23 cellular contexts compared by ENCODE assay signal in genomic region chr10:106392781-106393180, GRCh38.
"Had no signal": no experiment of that assay in that cellular context is flagged by ENCODE, and none has a peak within 500 bp of the region (broad histone marks: within the 10 kb centered on the region; RNA-seq: fewer than 3 reads in every experiment).

No MANE protein-coding gene starts in this region.

- H3K4me3 ChIP-seq: colonic mucosa, dorsolateral prefrontal cortex, suprapubic skin, tibial artery had no signal

- H3K4me1 ChIP-seq: colonic mucosa, suprapubic skin, tibial artery had no signal

- H3K36me3 Mint-ChIP-seq: activated naive CD4-positive, alpha-beta T cell treated with anti-CD3 and anti-CD28 coated beads, Interleukin-2, amount 50 U/mL, for 24 hours; memory B cell; natural killer cell had no signal

- H3K27me3 ChIP-seq: colonic mucosa, suprapubic skin, tibial artery had no signal

- ATAC-seq: activated CD8-positive, alpha-beta T cell treated with anti-CD3 and anti-CD28 coated beads for 36 hours; activated naive CD8-positive, alpha-beta T cell treated with anti-CD3 and anti-CD28 coated beads, Interleukin-2, amount 50 U/mL, for 24 hours; natural killer cell had no signal

- DNase-seq: activated B cell treated with CpG ODN at 0.5 μM for 24 hours; activated CD4-positive, alpha-beta T cell treated with anti-CD3 and anti-CD28 coated beads, Interleukin-2, amount 50 U/mL, for 1 hour; activated CD8-positive, alpha-beta T cell treated with anti-CD3 and anti-CD28 coated beads for 36 hours; activated naive CD8-positive, alpha-beta T cell treated with anti-CD3 and anti-CD28 coated beads, Interleukin-2, amount 50 U/mL, for 24 hours; activated T-cell treated with anti-CD3 and anti-CD28 coated beads, Interleukin-2, amount 50 U/mL, for 48 hours; amygdala; cerebellar nuclear complex; colonic mucosa; dorsolateral prefrontal cortex; effector memory CD4-positive, alpha-beta T cell; erythroblast; islet precursor cell; natural killer cell; right cardiac atrium; stimulated activated CD4-positive, alpha-beta T cell treated with anti-CD3 and anti-CD28 coated beads, Interleukin-15, amount 100 ng/mL, for 24 hours; stimulated activated CD4-positive, alpha-beta T cell treated with anti-CD3 and anti-CD28 coated beads, Interleukin-2, amount 100 ng/mL, for 24 hours; stimulated activated naive CD4-positive, alpha-beta T cell; T-helper 2 cell; tibial artery had no signal

- H3K4me3 Mint-ChIP-seq: activated B cell treated with CpG ODN at 0.5 μM for 24 hours; activated CD8-positive, alpha-beta T cell treated with anti-CD3 and anti-CD28 coated beads for 36 hours; activated naive CD4-positive, alpha-beta T cell treated with anti-CD3 and anti-CD28 coated beads, Interleukin-2, amount 50 U/mL, for 24 hours; activated naive CD8-positive, alpha-beta T cell treated with anti-CD3 and anti-CD28 coated beads, Interleukin-2, amount 50 U/mL, for 24 hours; memory B cell; natural killer cell had no signal

- H3K9me3 ChIP-seq: colonic mucosa, suprapubic skin, tibial artery had no signal

- H3K36me3 ChIP-seq: colonic mucosa, suprapubic skin, tibial artery had no signal

- H3K27ac ChIP-seq: colonic mucosa, dorsolateral prefrontal cortex, suprapubic skin, tibial artery had no signal

- H3K27ac Mint-ChIP-seq: activated B cell treated with CpG ODN at 0.5 μM for 24 hours; activated CD8-positive, alpha-beta T cell treated with anti-CD3 and anti-CD28 coated beads for 36 hours; activated naive CD4-positive, alpha-beta T cell treated with anti-CD3 and anti-CD28 coated beads, Interleukin-2, amount 50 U/mL, for 24 hours; activated naive CD8-positive, alpha-beta T cell treated with anti-CD3 and anti-CD28 coated beads, Interleukin-2, amount 50 U/mL, for 24 hours; activated T-helper 2 cell treated with anti-CD3 and anti-CD28 coated beads, Interferon-gamma antibody, Interleukin-2, Interleukin-4, amounts not matched to agents 10 μg/mL and 5 μg/mL and 100 μg/mL, durations not matched to agents 14 hours and 24 hours and 36 hours; memory B cell; natural killer cell had no signal

- H3K27me3 Mint-ChIP-seq: activated B cell treated with CpG ODN at 0.5 μM for 24 hours; activated CD8-positive, alpha-beta T cell treated with anti-CD3 and anti-CD28 coated beads for 36 hours; activated naive CD4-positive, alpha-beta T cell treated with anti-CD3 and anti-CD28 coated beads, Interleukin-2, amount 50 U/mL, for 24 hours; activated naive CD8-positive, alpha-beta T cell treated with anti-CD3 and anti-CD28 coated beads, Interleukin-2, amount 50 U/mL, for 24 hours; memory B cell had no signal

- H3K4me1 Mint-ChIP-seq: activated B cell treated with CpG ODN at 0.5 μM for 24 hours; activated naive CD4-positive, alpha-beta T cell treated with anti-CD3 and anti-CD28 coated beads, Interleukin-2, amount 50 U/mL, for 24 hours; activated naive CD8-positive, alpha-beta T cell treated with anti-CD3 and anti-CD28 coated beads, Interleukin-2, amount 50 U/mL, for 24 hours; memory B cell; natural killer cell had no signal

- H3K9me3 Mint-ChIP-seq: activated naive CD4-positive, alpha-beta T cell treated with anti-CD3 and anti-CD28 coated beads, Interleukin-2, amount 50 U/mL, for 24 hours; memory B cell had no signal
